Comparison of ENCODE assay signal across 28 cellular contexts in the genomic region with DNA sequence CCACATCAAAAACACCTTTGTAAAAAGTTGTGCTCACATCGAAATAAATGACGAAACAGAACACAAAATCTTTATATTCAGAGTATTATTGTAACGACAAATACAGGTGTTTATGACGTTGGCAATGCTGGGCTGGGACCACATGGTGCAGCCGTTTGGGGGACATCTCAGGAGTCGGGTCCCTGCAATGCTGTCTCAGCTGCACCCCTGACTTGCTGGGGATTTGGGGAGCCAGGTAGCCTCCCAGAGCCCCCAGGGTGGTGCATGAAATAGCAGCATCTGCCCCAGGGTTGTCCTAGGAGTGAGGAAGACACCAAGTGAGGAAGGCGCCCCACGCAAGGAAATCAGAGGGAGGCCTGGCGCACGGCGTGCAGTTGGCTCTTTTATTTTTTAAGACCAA.
"Had no signal": no experiment of that assay in that cellular context is flagged by ENCODE, and none has a peak within 500 bp of the region (broad histone marks: within the 10 kb centered on the region; RNA-seq: fewer than 3 reads in every experiment).

No MANE protein-coding gene starts in this region.

- H3K36me3 ChIP-seq: neural progenitor cell, ovary, right lobe of liver, sigmoid colon, stomach, thoracic aorta, thyroid gland, tibial nerve, upper lobe of left lung, vagina had no signal

- H3K27me3 Mint-ChIP-seq: stimulated activated naive CD8-positive, alpha-beta T cell treated with anti-CD3 and anti-CD28 coated beads, Interleukin-15, Interleukin-2, amounts not matched to agents 100 ng/mL and 50 ng/mL, for 24 hours had no signal

- H3K27ac ChIP-seq: neural progenitor cell, ovary, parathyroid adenoma, psoas muscle, right lobe of liver, sigmoid colon, stomach, thoracic aorta, thyroid gland, tibial nerve, vagina had no signal

- H3K4me3 Mint-ChIP-seq: naive thymus-derived CD8-positive, alpha-beta T cell; natural killer cell treated with Interleukin-12 subunit alpha and Interleukin-12 subunit beta and Interleukin-15 and Interleukin-18, amount 100 ng/mL, for 72 hours; nephron progenitor cell; neural progenitor cell; stimulated activated effector memory CD8-positive, alpha-beta T cell treated with anti-CD3 and anti-CD28 coated beads, Interleukin-12 subunit alpha, Interleukin-12 subunit beta, amount 100 ng/mL, for 72 hours; stimulated activated naive B cell treated with anti-CD40 and anti-IgM and Interleukin-4, amounts not matched to agents 10 μg/mL and 1 μg/mL and 100 μg/mL, for 72 hours; stimulated activated naive CD8-positive, alpha-beta T cell treated with anti-CD3 and anti-CD28 coated beads, Interleukin-15, Interleukin-2, amounts not matched to agents 100 ng/mL and 50 ng/mL, for 24 hours had no signal

- H2AFZ ChIP-seq: neural progenitor cell, parathyroid adenoma had no signal

- H3K4me1 ChIP-seq: neural progenitor cell, parathyroid adenoma, psoas muscle, right lobe of liver, sigmoid colon, stomach, tibial nerve, vagina had no signal

- H3K36me3 Mint-ChIP-seq: naive thymus-derived CD8-positive, alpha-beta T cell; natural killer cell treated with Interleukin-12 subunit alpha and Interleukin-12 subunit beta and Interleukin-15 and Interleukin-18, amount 100 ng/mL, for 72 hours; neural progenitor cell; stimulated activated effector memory CD8-positive, alpha-beta T cell treated with anti-CD3 and anti-CD28 coated beads, Interleukin-12 subunit alpha, Interleukin-12 subunit beta, amount 100 ng/mL, for 72 hours had no signal

- H3K27me3 ChIP-seq: neural progenitor cell, ovary, right lobe of liver, sigmoid colon, thyroid gland, tibial nerve, upper lobe of left lung, vagina had no signal

- H3K9ac ChIP-seq: neural progenitor cell, parathyroid adenoma had no signal

- DNase-seq: naive thymus-derived CD8-positive, alpha-beta T cell; nephron progenitor cell; occipital lobe; ovary; psoas muscle; right lobe of liver; sigmoid colon; small intestine; stimulated activated CD4-positive, alpha-beta T cell treated with anti-CD3 and anti-CD28 coated beads, Interleukin-15, amount 100 ng/mL, for 24 hours; stimulated activated CD4-positive, alpha-beta T cell treated with anti-CD3 and anti-CD28 coated beads, Interleukin-2, amount 100 ng/mL, for 24 hours; stimulated activated CD4-positive, alpha-beta T cell treated with anti-CD3 and anti-CD28 coated beads, Interleukin-2, amount 100 ng/mL, for 48 hours; stimulated activated CD4-positive, alpha-beta T cell treated with anti-CD3 and anti-CD28 coated beads, Interleukin-4, amount 100 ng/mL, for 24 hours; stimulated activated naive B cell treated with anti-CD40 and anti-IgM and Interleukin-4, amounts not matched to agents 10 μg/mL and 1 μg/mL and 100 μg/mL, for 72 hours; stimulated activated naive CD4-positive, alpha-beta T cell treated with Interleukin-2 at 50 U/mL for 16 hours; stomach; trophoblast cell had no signal

- H3K4me1 Mint-ChIP-seq: nephron progenitor cell; stimulated activated effector memory CD8-positive, alpha-beta T cell treated with anti-CD3 and anti-CD28 coated beads, Interleukin-12 subunit alpha, Interleukin-12 subunit beta, amount 100 ng/mL, for 72 hours; stimulated activated naive B cell treated with anti-CD40 and anti-IgM and Interleukin-4, amounts not matched to agents 10 μg/mL and 1 μg/mL and 100 μg/mL, for 72 hours had no signal

- H3K79me2 ChIP-seq: parathyroid adenoma had no signal

- ATAC-seq: naive thymus-derived CD8-positive, alpha-beta T cell; natural killer cell treated with Interleukin-12 subunit alpha and Interleukin-12 subunit beta and Interleukin-15 and Interleukin-18, amount 100 ng/mL, for 72 hours; psoas muscle; right cardiac atrium; stimulated activated effector memory CD8-positive, alpha-beta T cell treated with anti-CD3 and anti-CD28 coated beads, Interleukin-12 subunit alpha, Interleukin-12 subunit beta, amount 100 ng/mL, for 72 hours; stimulated activated naive B cell treated with anti-CD40 and anti-IgM and Interleukin-4, amounts not matched to agents 10 μg/mL and 1 μg/mL and 100 μg/mL, for 72 hours had no signal

- H3K4me3 ChIP-seq: neural progenitor cell, ovary, psoas muscle, right lobe of liver, sigmoid colon, stomach, thoracic aorta, thyroid gland, tibial nerve, upper lobe of left lung, vagina had no signal

- H3K9me3 ChIP-seq: ovary, psoas muscle, right lobe of liver, sigmoid colon, stomach, thoracic aorta, thyroid gland, tibial nerve, upper lobe of left lung, vagina had no signal

- H3K9me3 Mint-ChIP-seq: naive thymus-derived CD8-positive, alpha-beta T cell; natural killer cell treated with Interleukin-12 subunit alpha and Interleukin-12 subunit beta and Interleukin-15 and Interleukin-18, amount 100 ng/mL, for 72 hours; nephron progenitor cell; neural progenitor cell; stimulated activated effector memory CD8-positive, alpha-beta T cell treated with anti-CD3 and anti-CD28 coated beads, Interleukin-12 subunit alpha, Interleukin-12 subunit beta, amount 100 ng/mL, for 72 hours; stimulated activated naive B cell treated with anti-CD40 and anti-IgM and Interleukin-4, amounts not matched to agents 10 μg/mL and 1 μg/mL and 100 μg/mL, for 72 hours; stimulated activated naive CD8-positive, alpha-beta T cell treated with anti-CD3 and anti-CD28 coated beads, Interleukin-15, Interleukin-2, amounts not matched to agents 100 ng/mL and 50 ng/mL, for 24 hours had no signal

- H3K4me2 ChIP-seq: neural progenitor cell had no signal

- H3K27ac Mint-ChIP-seq: naive thymus-derived CD8-positive, alpha-beta T cell; natural killer cell treated with Interleukin-12 subunit alpha and Interleukin-12 subunit beta and Interleukin-15 and Interleukin-18, amount 100 ng/mL, for 72 hours; nephron progenitor cell; neural progenitor cell; progenitor cell of endocrine pancreas; stimulated activated effector memory CD8-positive, alpha-beta T cell treated with anti-CD3 and anti-CD28 coated beads, Interleukin-12 subunit alpha, Interleukin-12 subunit beta, amount 100 ng/mL, for 72 hours; stimulated activated naive B cell treated with anti-CD40 and anti-IgM and Interleukin-4, amounts not matched to agents 10 μg/mL and 1 μg/mL and 100 μg/mL, for 72 hours; stimulated activated naive CD8-positive, alpha-beta T cell treated with anti-CD3 and anti-CD28 coated beads, Interleukin-15, Interleukin-2, amounts not matched to agents 100 ng/mL and 50 ng/mL, for 24 hours had no signal
